In genomic region chr21:42534361-42534900, GRCh38 we compare ENCODE assay signal across 10 cellular contexts. TPM values are rescaled to one million over a fixed set of nuclear protein-coding genes. Genes with fewer than 3 reads are reported as not detected.
DNase-seq lines count a peak whose midpoint lies in the region; ATAC-seq and TF ChIP-seq lines count a peak whose summit lies in the region.
"Had no signal": no experiment of that assay in that cellular context is flagged by ENCODE, and none has a peak within 500 bp of the region (broad histone marks: within the 10 kb centered on the region; RNA-seq: fewer than 3 reads in every experiment).

No MANE protein-coding gene starts in this region.

- intact Hi-C loops in head of caudate nucleus (cut with DNase I) (no loop called here), esophagus squamous epithelium (cut with DNase I) (loop anchor here (10.0 kb wide), 1 partner anchor 200 kb away; no protein-coding TSS in a partner anchor), natural killer cell (cut with micrococcal nuclease) (no loop called here)

- H3K4me3 ChIP-seq in suprapubic skin (no peak overlapping the region), esophagus squamous epithelium (peak overlapping the region in 1 of 4 donors; percentile 17)

- ATAC-seq in activated T-cell treated with anti-CD3 and anti-CD28 coated beads, Interleukin-2, amount 50 U/mL, for 4 hours, result no peak
- ATAC-seq in activated T-cell treated with anti-CD3 and anti-CD28 coated beads, Interleukin-2, amount 50 U/mL, for 72 hours (replicated peaks in 1 of 2), result no peak
- ATAC-seq in natural killer cell, result no peak

- H3K4me3 Mint-ChIP-seq in activated T-cell treated with anti-CD3 and anti-CD28 coated beads, Interleukin-2, amount 50 U/mL, for 4 hours, result peak overlapping the region; percentile 45
- no peak overlapping the region for H3K4me3 Mint-ChIP-seq in activated T-cell treated with anti-CD3 and anti-CD28 coated beads, Interleukin-2, amount 50 U/mL, for 72 hours
- H3K4me3 Mint-ChIP-seq in activated CD4-positive, alpha-beta memory T cell treated with anti-CD3 and anti-CD28 coated beads, Interleukin-2, amount 10 ng/mL, durations not matched to agents 7 days and 5 days, result no peak overlapping the region
- H3K4me3 Mint-ChIP-seq in natural killer cell, result no peak overlapping the region

- DNase-seq in activated T-cell treated with anti-CD3 and anti-CD28 coated beads, Interleukin-2, amount 50 U/mL, for 4 hours, result no peak
- no peak for DNase-seq in activated T-cell treated with anti-CD3 and anti-CD28 coated beads, Interleukin-2, amount 50 U/mL, for 72 hours
- peak; percentile 57 for DNase-seq in NCI-H510A (lab: John Stamatoyannopoulos, UW)
- DNase-seq in head of caudate nucleus, result peak in 22 of 42 donors; percentile 11 to 66 (median 42)
- DNase-seq in suprapubic skin (ENCODE audit: low spot score in 2 of 2), result peak; percentile 63 to 74
- no peak for DNase-seq in activated CD4-positive, alpha-beta memory T cell treated with anti-CD3 and anti-CD28 coated beads, Interleukin-2, amount 10 ng/mL, durations not matched to agents 7 days and 5 days
- no peak for DNase-seq in esophagus squamous epithelium (lab: John Stamatoyannopoulos, UW)
- DNase-seq in natural killer cell, result no peak
- DNase-seq: erythroblast, SHP77 had no signal

- POLR2A ChIA-PET in activated CD4-positive, alpha-beta memory T cell treated with anti-CD3 and anti-CD28 coated beads, Interleukin-2, amount 10 ng/mL, durations not matched to agents 7 days and 5 days (lab: Charles Lee), result no interaction called here

- H3K9me3 ChIP-seq in suprapubic skin, result no peaks in the 10 kb centered on the region
- H3K9me3 ChIP-seq in esophagus squamous epithelium, result no peaks in the 10 kb centered on the region

- H3K36me3 Mint-ChIP-seq in activated T-cell treated with anti-CD3 and anti-CD28 coated beads, Interleukin-2, amount 50 U/mL, for 4 hours (ENCODE audit: insufficient read depth), result peaks cover 20% of the 10 kb centered on the region
- H3K36me3 Mint-ChIP-seq in activated T-cell treated with anti-CD3 and anti-CD28 coated beads, Interleukin-2, amount 50 U/mL, for 72 hours (ENCODE audit: insufficient read depth in 2 of 2), result peaks cover 0 to 4% of the 10 kb centered on the region in 2 donors
- H3K36me3 Mint-ChIP-seq in activated CD4-positive, alpha-beta memory T cell treated with anti-CD3 and anti-CD28 coated beads, Interleukin-2, amount 10 ng/mL, durations not matched to agents 7 days and 5 days (ENCODE audit: low read depth), result peaks cover 6% of the 10 kb centered on the region
- no peaks in the 10 kb centered on the region for H3K36me3 Mint-ChIP-seq in natural killer cell

- no peaks in the 10 kb centered on the region for H3K27me3 Mint-ChIP-seq in activated T-cell treated with anti-CD3 and anti-CD28 coated beads, Interleukin-2, amount 50 U/mL, for 4 hours (ENCODE audit: low read depth)
- H3K27me3 Mint-ChIP-seq in activated T-cell treated with anti-CD3 and anti-CD28 coated beads, Interleukin-2, amount 50 U/mL, for 72 hours (ENCODE audit: low read depth), result no peaks in the 10 kb centered on the region
- peaks cover 3% of the 10 kb centered on the region for H3K27me3 Mint-ChIP-seq in activated CD4-positive, alpha-beta memory T cell treated with anti-CD3 and anti-CD28 coated beads, Interleukin-2, amount 10 ng/mL, durations not matched to agents 7 days and 5 days
- no peaks in the 10 kb centered on the region for H3K27me3 Mint-ChIP-seq in natural killer cell (ENCODE audit: low read depth in 2 of 2)

- H3K4me1 ChIP-seq in suprapubic skin (peaks cover 10% of the 10 kb centered on the region), esophagus squamous epithelium (peaks cover 0 to 20% (median 2%) of the 10 kb centered on the region in 3 donors)

- CTCF ChIA-PET in activated CD4-positive, alpha-beta memory T cell treated with anti-CD3 and anti-CD28 coated beads, Interleukin-2, amount 10 ng/mL, durations not matched to agents 7 days and 5 days (lab: Charles Lee), result interaction anchor here (1.5 kb wide), 1 partner anchor 67 kb away, joined by 3 read pairs; no protein-coding TSS in a partner anchor

- no peak overlapping the region for H3K27ac Mint-ChIP-seq in activated T-cell treated with anti-CD3 and anti-CD28 coated beads, Interleukin-2, amount 50 U/mL, for 72 hours
- H3K27ac Mint-ChIP-seq in activated CD4-positive, alpha-beta memory T cell treated with anti-CD3 and anti-CD28 coated beads, Interleukin-2, amount 10 ng/mL, durations not matched to agents 7 days and 5 days, result no peak overlapping the region
- no peak overlapping the region for H3K27ac Mint-ChIP-seq in natural killer cell

- H3K27ac ChIP-seq in suprapubic skin (no peak overlapping the region), esophagus squamous epithelium (no peak overlapping the region)

- TF ChIP-seq POLR2A in suprapubic skin (IDR thresholded peaks at IDR 0.05) (no peak), esophagus squamous epithelium (IDR thresholded peaks at IDR 0.05) (peak in 2 of 4 donors; percentile 36 to 42)

- peaks cover 2% of the 10 kb centered on the region for H3K36me3 ChIP-seq in suprapubic skin
- peaks cover 0 to 48% (median 0%) of the 10 kb centered on the region in 3 donors for H3K36me3 ChIP-seq in esophagus squamous epithelium

- no peaks in the 10 kb centered on the region for H3K9me3 Mint-ChIP-seq in activated T-cell treated with anti-CD3 and anti-CD28 coated beads, Interleukin-2, amount 50 U/mL, for 4 hours
- H3K9me3 Mint-ChIP-seq in activated T-cell treated with anti-CD3 and anti-CD28 coated beads, Interleukin-2, amount 50 U/mL, for 72 hours, result no peaks in the 10 kb centered on the region
- H3K9me3 Mint-ChIP-seq in activated CD4-positive, alpha-beta memory T cell treated with anti-CD3 and anti-CD28 coated beads, Interleukin-2, amount 10 ng/mL, durations not matched to agents 7 days and 5 days, result no peaks in the 10 kb centered on the region
- no peaks in the 10 kb centered on the region for H3K9me3 Mint-ChIP-seq in natural killer cell

- H3K27me3 ChIP-seq in suprapubic skin, result no peaks in the 10 kb centered on the region
- H3K27me3 ChIP-seq in esophagus squamous epithelium, result no peaks in the 10 kb centered on the region

- no peak for TF ChIP-seq CTCF in suprapubic skin (IDR thresholded peaks at IDR 0.05)
- no peak for TF ChIP-seq CTCF in esophagus squamous epithelium (IDR thresholded peaks at IDR 0.05)
- no peak for TF ChIP-seq CTCF in natural killer cell (IDR thresholded peaks at IDR 0.05)

- WGBS in suprapubic skin, result 82% methylated on average over 11 of the region's 18 CpGs
- WGBS in esophagus squamous epithelium, 2 donors, result 59 to 68% methylated on average over 8 to 14 of the region's 18 CpGs

- TF ChIP-seq EP300 in suprapubic skin (IDR thresholded peaks at IDR 0.05), result no peak

- peaks cover 28% of the 10 kb centered on the region for H3K4me1 Mint-ChIP-seq in activated T-cell treated with anti-CD3 and anti-CD28 coated beads, Interleukin-2, amount 50 U/mL, for 4 hours (ENCODE audit: low read depth)
- H3K4me1 Mint-ChIP-seq in activated T-cell treated with anti-CD3 and anti-CD28 coated beads, Interleukin-2, amount 50 U/mL, for 72 hours (ENCODE audit: low read depth), result peaks cover 24% of the 10 kb centered on the region
- H3K4me1 Mint-ChIP-seq in activated CD4-positive, alpha-beta memory T cell treated with anti-CD3 and anti-CD28 coated beads, Interleukin-2, amount 10 ng/mL, durations not matched to agents 7 days and 5 days, result peaks cover 8% of the 10 kb centered on the region
- no peaks in the 10 kb centered on the region for H3K4me1 Mint-ChIP-seq in natural killer cell

RNA-seq across cellular contexts. Expression of gene SLC37A1, which starts 20.8 kb away (rescaled TPM):
- total RNA-seq in activated T-cell treated with anti-CD3 and anti-CD28 coated beads, Interleukin-2, amount 50 U/mL, for 4 hours, result 10 to 100 TPM; 16.3 to 22.1 (median 20.2) TPM
- 10 to 100 TPM; 27.5 to 37.6 TPM for total RNA-seq in activated T-cell treated with anti-CD3 and anti-CD28 coated beads, Interleukin-2, amount 50 U/mL, for 72 hours
- total RNA-seq in suprapubic skin (10 to 100 TPM; 10.2 to 23.1 (median 19.6) TPM), esophagus squamous epithelium (10 to 100 TPM; 10.7 to 21.1 (median 14.0) TPM), natural killer cell (10 to 100 TPM; 24.8 to 25.8 (median 25.3) TPM)
- 10 to 100 TPM; 12.7 to 13.3 TPM for total RNA-seq in activated CD4-positive, alpha-beta memory T cell treated with anti-CD3 and anti-CD28 coated beads, Interleukin-2, amount 10 ng/mL, durations not matched to agents 7 days and 5 days

RNA-seq across cellular contexts. Expression of gene RSPH1, which starts 38.4 kb away (rescaled TPM):
- total RNA-seq in activated T-cell treated with anti-CD3 and anti-CD28 coated beads, Interleukin-2, amount 50 U/mL, for 4 hours, result not detected
- total RNA-seq in activated T-cell treated with anti-CD3 and anti-CD28 coated beads, Interleukin-2, amount 50 U/mL, for 72 hours, result under 1 TPM; 0.19 to 0.36 TPM
- 1 to 10 TPM in 3 of 4 donors, under 1 TPM in 1; 0.81 to 3.2 (median 2.0) TPM for total RNA-seq in suprapubic skin
- total RNA-seq in activated CD4-positive, alpha-beta memory T cell treated with anti-CD3 and anti-CD28 coated beads, Interleukin-2, amount 10 ng/mL, durations not matched to agents 7 days and 5 days, result not detected
- under 1 TPM in 1 of 4 donors, not detected in 3; 0.19 TPM for total RNA-seq in esophagus squamous epithelium
- under 1 TPM in 1 of 3 donors, not detected in 2; 0.16 TPM for total RNA-seq in natural killer cell

Comparison
In these comparisons a context has a peak if more than half of its experiments do, and no peak if none do; other contexts are left out.
1. DNase-seq: peak in NCI-H510A (single experiment), head of caudate nucleus (22 of 42) and suprapubic skin (2 of 2); none in activated T-cell treated with anti-CD3 and anti-CD28 coated beads, Interleukin-2, amount 50 U/mL, for 4 hours (single experiment), activated T-cell treated with anti-CD3 and anti-CD28 coated beads, Interleukin-2, amount 50 U/mL, for 72 hours (0 of 2), activated CD4-positive, alpha-beta memory T cell treated with anti-CD3 and anti-CD28 coated beads, Interleukin-2, amount 10 ng/mL, durations not matched to agents 7 days and 5 days (single experiment), esophagus squamous epithelium (single experiment) and natural killer cell (single experiment).